26 cellular contexts compared by ENCODE assay signal in the genomic region with DNA sequence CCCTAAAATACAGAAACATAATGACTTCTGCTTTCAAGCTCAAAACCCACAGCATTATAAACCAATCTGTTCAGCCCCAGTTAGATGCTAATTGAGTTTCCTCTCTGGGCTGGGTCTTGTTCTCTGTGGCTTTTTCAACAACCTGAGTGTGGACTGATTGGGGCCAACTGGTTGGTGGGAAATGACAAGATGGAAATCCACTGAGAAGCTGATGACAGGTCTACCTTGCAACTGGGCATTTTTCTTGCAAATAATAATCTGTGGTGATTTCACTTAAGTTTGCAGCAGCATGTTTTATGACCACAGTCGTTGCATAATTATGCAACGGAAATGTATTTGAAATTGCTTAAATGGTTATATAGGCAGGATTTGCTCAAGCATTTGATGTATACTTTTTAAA.
"Had no signal": no experiment of that assay in that cellular context is flagged by ENCODE, and none has a peak within 500 bp of the region (broad histone marks: within the 10 kb centered on the region; RNA-seq: fewer than 3 reads in every experiment).

No MANE protein-coding gene starts in this region.

- H3K4me3 ChIP-seq: breast epithelium, left lung, lower lobe of right lung, neural progenitor cell, psoas muscle, right atrium auricular region, smooth muscle cell, vagina had no signal

- DNase-seq: activated CD4-positive, alpha-beta memory T cell treated with anti-CD3 and anti-CD28 coated beads, Interleukin-2, amount 10 ng/mL, durations not matched to agents 7 days and 5 days; activated CD4-positive, alpha-beta T cell treated with anti-CD3 and anti-CD28 coated beads for 1 hour; activated CD4-positive, alpha-beta T cell treated with anti-CD3 and anti-CD28 coated beads, Interleukin-2, amount 10 ng/mL, durations not matched to agents 7 days and 5 days; activated gamma-delta T cell treated with Interleukin-2 at 50 U/mL for 16 hours; activated naive CD4-positive, alpha-beta T cell treated with anti-CD3 and anti-CD28 coated beads, Interleukin-2, amount 50 U/mL, for 16 hours; activated T-cell treated with anti-CD3 and anti-CD28 coated beads, Interleukin-2, amount 50 U/mL, for 4 hours; amygdala; central memory CD4-positive, alpha-beta T cell; endodermal cell; foreskin melanocyte; left lung; lower lobe of right lung; mesenchymal stem cell; natural killer cell; occipital lobe; psoas muscle; stimulated activated CD4-positive, alpha-beta T cell treated with anti-CD3 and anti-CD28 coated beads, Interleukin-1b, Interleukin-23, amount 100 ng/mL, for 48 hours; stimulated activated CD4-positive, alpha-beta T cell treated with anti-CD3 and anti-CD28 coated beads, Interleukin-4, amount 100 ng/mL, for 4 hours; stimulated activated CD8-positive, alpha-beta memory T cell treated with anti-CD3 and anti-CD28 coated beads, Interleukin-4, amount 100 ng/mL, for 48 hours; stimulated activated naive CD8-positive, alpha-beta T cell treated with anti-CD3 and anti-CD28 coated beads, Interleukin-15, amount 100 ng/mL, for 72 hours; substantia nigra had no signal
